Comparison of ENCODE assay signal across 26 cellular contexts in genomic region chr12:94170690-94171594, GRCh38. TPM values are rescaled to one million over a fixed set of nuclear protein-coding genes. Genes with fewer than 3 reads are reported as not detected.
DNase-seq lines count a peak whose midpoint lies in the region; TF ChIP-seq lines count a peak whose summit lies in the region.
"Had no signal": no experiment of that assay in that cellular context is flagged by ENCODE, and none has a peak within 500 bp of the region (broad histone marks: within the 10 kb centered on the region; RNA-seq: fewer than 3 reads in every experiment).

No MANE protein-coding gene starts in this region.

- in situ Hi-C loops in mammary epithelial cell (cut with MboI; ENCODE audit: low sequenced_read_pairs in 2 of 2) (no loop called here), brain microvascular endothelial cell (cut with HindIII; ENCODE audit: low pct_ligation_motif_present, low sequenced_read_pairs) (no loop called here)

- DNase-seq in MCF 10A (ENCODE audit: unreplicated experiment) (no peak), mammary epithelial cell (no peak), HEK293T (ENCODE audit: extremely low spot score) (no peak), osteoblast (ENCODE audit: insufficient read length, low spot score, missing footprints) (no peak), brain microvascular endothelial cell (no peak)
- DNase-seq in activated CD4-positive, CD25-positive, alpha-beta regulatory T cell treated with anti-CD3 and anti-CD28 coated beads, Interleukin-2, amount 50 U/mL, for 72 hours, result no peak
- DNase-seq: ACHN; activated CD4-positive, alpha-beta T cell treated with anti-CD3 and anti-CD28 coated beads for 48 hours; activated CD8-positive, alpha-beta memory T cell treated with anti-CD3 and anti-CD28 coated beads, Interleukin-2, amount 50 U/mL, for 48 hours; activated gamma-delta T cell; GDM1; glutamatergic neuron; mucosa of descending colon; NCI-H146; NCI-H2171 treated with DMSO at 0.1 percent for 48 hours; NCI-H526 treated with DMSO at 0.1 percent for 48 hours; stimulated activated CD4-positive, alpha-beta T cell treated with anti-CD3 and anti-CD28 coated beads, Interleukin-2, amount 100 ng/mL, for 24 hours; uterus had no signal

- H3K4me1 ChIP-seq in mammary epithelial cell (ENCODE audit: insufficient read depth, low read length), result peaks cover under 1% of the 10 kb centered on the region
- peaks cover 72% of the 10 kb centered on the region for H3K4me1 ChIP-seq in mesodermal cell (ENCODE audit: control insufficient read depth, insufficient read depth, low read length, poor library complexity, severe bottlenecking)
- peaks cover 23% of the 10 kb centered on the region for H3K4me1 ChIP-seq in osteoblast (ENCODE audit: insufficient read depth, low read length)
- H3K4me1 ChIP-seq: breast epithelium, suprapubic skin, uterus had no signal

- no peak overlapping the region for H3K4me3 ChIP-seq in mammary epithelial cell (replicated peaks in 1 of 3; ENCODE audit: insufficient read depth in 1 of 3, low read depth in 2 of 3, low read length in 3 of 3)
- no peak overlapping the region for H3K4me3 ChIP-seq in mesodermal cell (ENCODE audit: extremely low read depth, insufficient read depth, low read length, poor library complexity, severe bottlenecking)
- H3K4me3 ChIP-seq in osteoblast (ENCODE audit: insufficient read depth, low read length), result no peak overlapping the region
- H3K4me3 ChIP-seq in brain microvascular endothelial cell (ENCODE audit: low read depth, low read length), result no peak overlapping the region
- H3K4me3 ChIP-seq: breast epithelium, coronary artery, mucosa of descending colon, skin epidermis, suprapubic skin, uterus had no signal

- H3K27me3 ChIP-seq in mammary epithelial cell (ENCODE audit: insufficient read depth, low read length) (no peaks in the 10 kb centered on the region), osteoblast (ENCODE audit: insufficient read depth, low read length) (peaks cover 29% of the 10 kb centered on the region), brain microvascular endothelial cell (replicated peaks) (no peaks in the 10 kb centered on the region)
- H3K27me3 ChIP-seq: breast epithelium, uterus had no signal

- H3K36me3 Mint-ChIP-seq in MCF 10A (ENCODE audit: insufficient read depth, unreplicated experiment), result no peaks in the 10 kb centered on the region
- peaks cover 4% of the 10 kb centered on the region for H3K36me3 Mint-ChIP-seq in dendritic cell treated with granulocyte-macrophage colony-stimulating factor and Interleukin-4, amounts not matched to agents 40 ng/mL and 50 ng/mL, for 4 days (ENCODE audit: low read depth)

- H4K20me1 ChIP-seq in mammary epithelial cell (ENCODE audit: insufficient read depth, low read length) (no peaks in the 10 kb centered on the region), osteoblast (ENCODE audit: insufficient read depth, low read length) (no peaks in the 10 kb centered on the region)

- H3K27ac Mint-ChIP-seq in MCF 10A (ENCODE audit: low read depth, unreplicated experiment), result peak overlapping the region; percentile 57
- H3K27ac Mint-ChIP-seq in dendritic cell treated with granulocyte-macrophage colony-stimulating factor and Interleukin-4, amounts not matched to agents 40 ng/mL and 50 ng/mL, for 4 days, result peak overlapping the region; percentile 62

- CTCF ChIA-PET in MCF 10A (lab: Yijun Ruan, JAX) (interaction anchor here (0.5 to 0.9 kb wide), 3 partner anchors 36 to 265 kb away, joined by 3 to 5 read pairs (median 3); no protein-coding TSS in a partner anchor), mammary epithelial cell (lab: Charles Lee; ENCODE audit: low non-redundant PET) (no interaction called here), HEK293T (lab: Yijun Ruan, JAX) (no interaction called here)

- H3K27ac ChIP-seq in mammary epithelial cell (ENCODE audit: insufficient read depth, low read depth, low read length), result no peak overlapping the region
- H3K27ac ChIP-seq in mesodermal cell (ENCODE audit: low read depth, low read length, severe bottlenecking), result peak overlapping the region; percentile 91
- no peak overlapping the region for H3K27ac ChIP-seq in osteoblast (ENCODE audit: low read depth, low read length)
- no peak overlapping the region for H3K27ac ChIP-seq in brain microvascular endothelial cell
- H3K27ac ChIP-seq: breast epithelium, coronary artery, suprapubic skin, uterus had no signal

- H3K36me3 ChIP-seq in mammary epithelial cell (ENCODE audit: insufficient read depth, low read length) (no peaks in the 10 kb centered on the region), mesodermal cell (ENCODE audit: control insufficient read depth, insufficient read depth, low read length) (no peaks in the 10 kb centered on the region), osteoblast (ENCODE audit: insufficient read depth, low read length) (no peaks in the 10 kb centered on the region), brain microvascular endothelial cell (replicated peaks) (no peaks in the 10 kb centered on the region)
- H3K36me3 ChIP-seq: breast epithelium, suprapubic skin, uterus had no signal

- H3K79me2 ChIP-seq in mammary epithelial cell (ENCODE audit: insufficient read depth, low read length) (no peaks in the 10 kb centered on the region), osteoblast (ENCODE audit: insufficient read depth, low read length) (no peaks in the 10 kb centered on the region)

- no TSS peak for BruUV-seq in MCF 10A (replicated peaks; lab: Mats Ljungman, UMichigan)
- BruUV-seq in mammary epithelial cell (replicated peaks; lab: Mats Ljungman, UMichigan), result no TSS peak

- H3K9ac ChIP-seq in mammary epithelial cell (ENCODE audit: insufficient read depth, low read length), result no peak overlapping the region

- H3K9me3 Mint-ChIP-seq in MCF 10A (ENCODE audit: unreplicated experiment), result peaks cover 7% of the 10 kb centered on the region
- H3K9me3 Mint-ChIP-seq in dendritic cell treated with granulocyte-macrophage colony-stimulating factor and Interleukin-4, amounts not matched to agents 40 ng/mL and 50 ng/mL, for 4 days, result no peaks in the 10 kb centered on the region
- H3K9me3 Mint-ChIP-seq: stimulated activated effector memory CD8-positive, alpha-beta T cell treated with anti-CD3 and anti-CD28 coated beads, Interleukin-12 subunit alpha, Interleukin-12 subunit beta, amount 100 ng/mL, for 72 hours had no signal

- POLR2A ChIA-PET in MCF 10A (lab: Yijun Ruan, JAX), result interaction anchor here (0.6 kb wide), 2 partner anchors 256 to 262 kb away, joined by 3 read pairs; no protein-coding TSS in a partner anchor
- POLR2A ChIA-PET in HEK293T (lab: Yijun Ruan, JAX), result no interaction called here

- intact Hi-C loops in MCF 10A (cut with micrococcal nuclease) (no loop called here), mammary epithelial cell (cut with micrococcal nuclease) (no loop called here)
- intact Hi-C loops in dendritic cell treated with granulocyte-macrophage colony-stimulating factor and Interleukin-4, amounts not matched to agents 40 ng/mL and 50 ng/mL, for 4 days (cut with micrococcal nuclease), result no loop called here

- WGBS in mammary epithelial cell (ENCODE audit: low coverage, missing lambda C conversion rate), result 71% methylated on average over 14 of the region's 14 CpGs
- 79 to 83% methylated on average over 10 to 11 of the region's 14 CpGs for WGBS in mesodermal cell (ENCODE audit: insufficient coverage in 2 of 2), 2 experiments

- dilution Hi-C loops in mammary epithelial cell (cut with HindIII; ENCODE audit: low sequenced_read_pairs), result no loop called here

- no peak overlapping the region for H3K4me3 Mint-ChIP-seq in MCF 10A (ENCODE audit: unreplicated experiment)
- H3K4me3 Mint-ChIP-seq in dendritic cell treated with granulocyte-macrophage colony-stimulating factor and Interleukin-4, amounts not matched to agents 40 ng/mL and 50 ng/mL, for 4 days, result no peak overlapping the region
- H3K4me3 Mint-ChIP-seq: stimulated activated effector memory CD8-positive, alpha-beta T cell treated with anti-CD3 and anti-CD28 coated beads, Interleukin-12 subunit alpha, Interleukin-12 subunit beta, amount 100 ng/mL, for 72 hours had no signal

- H2AFZ ChIP-seq in mammary epithelial cell (ENCODE audit: low read depth, low read length), result no peak overlapping the region
- no peak overlapping the region for H2AFZ ChIP-seq in osteoblast (ENCODE audit: low read length)

- H3K9me3 ChIP-seq in mammary epithelial cell (replicated peaks; ENCODE audit: insufficient read depth, low read length) (no peaks in the 10 kb centered on the region), mesodermal cell (ENCODE audit: control insufficient read depth, low read length) (no peaks in the 10 kb centered on the region), osteoblast (ENCODE audit: low read depth, low read length) (no peaks in the 10 kb centered on the region)
- H3K9me3 ChIP-seq: breast epithelium, mucosa of descending colon, suprapubic skin, uterus had no signal

- peaks cover 22% of the 10 kb centered on the region for H3K27me3 Mint-ChIP-seq in MCF 10A (ENCODE audit: insufficient read depth, unreplicated experiment)
- H3K27me3 Mint-ChIP-seq in dendritic cell treated with granulocyte-macrophage colony-stimulating factor and Interleukin-4, amounts not matched to agents 40 ng/mL and 50 ng/mL, for 4 days, result no peaks in the 10 kb centered on the region
- H3K27me3 Mint-ChIP-seq: progenitor cell of endocrine pancreas had no signal

- TF ChIP-seq CTCF in MCF 10A (IDR thresholded peaks at IDR 0.05; ENCODE audit: unreplicated experiment) (no peak), mammary epithelial cell (conservative IDR thresholded peaks at IDR 0.05 in 1 of 2, IDR thresholded peaks at IDR 0.05 in 1 of 2; ENCODE audit: extremely low read depth in 1 of 2, insufficient read depth in 1 of 2, low read depth in 1 of 2, low read length in 2 of 2) (no peak), osteoblast (IDR thresholded peaks at IDR 0.05; ENCODE audit: extremely low read depth, low read depth, low read length) (no peak), brain microvascular endothelial cell (IDR thresholded peaks at IDR 0.05; ENCODE audit: low read depth, low read length, missing control alignments) (no peak)

- H3K4me1 Mint-ChIP-seq in MCF 10A (ENCODE audit: insufficient read depth, unreplicated experiment), result peaks cover 33% of the 10 kb centered on the region
- H3K4me1 Mint-ChIP-seq in dendritic cell treated with granulocyte-macrophage colony-stimulating factor and Interleukin-4, amounts not matched to agents 40 ng/mL and 50 ng/mL, for 4 days (ENCODE audit: low read depth), result peaks cover 60% of the 10 kb centered on the region

- H3K4me2 ChIP-seq in mammary epithelial cell (ENCODE audit: insufficient read depth, low read depth, low read length) (no peak overlapping the region), osteoblast (ENCODE audit: insufficient read depth, low read length) (no peak overlapping the region)

RNA-seq across cellular contexts. Expression of gene PLXNC1, which starts 22.6 kb away (rescaled TPM):
- 2.4 and 2.6 TPM in 2 replicates for total RNA-seq in MCF 10A (2022)
- 1 to 10 TPM in 1 of 2 donors, under 1 TPM in 1; 0.61 to 3.2 TPM for total RNA-seq in mammary epithelial cell
- polyA plus RNA-seq in mammary epithelial cell, result 0.48 TPM
- 1.1 TPM for polyA minus RNA-seq in mammary epithelial cell
- 5.6 TPM for polyA plus RNA-seq in mesodermal cell (2013, experiment 1 of 2)
- 4.7 TPM for polyA plus RNA-seq in mesodermal cell (2013, experiment 2 of 2)
- 3.3 and 3.8 TPM in 2 replicates for total RNA-seq in osteoblast
